In the genomic region with DNA sequence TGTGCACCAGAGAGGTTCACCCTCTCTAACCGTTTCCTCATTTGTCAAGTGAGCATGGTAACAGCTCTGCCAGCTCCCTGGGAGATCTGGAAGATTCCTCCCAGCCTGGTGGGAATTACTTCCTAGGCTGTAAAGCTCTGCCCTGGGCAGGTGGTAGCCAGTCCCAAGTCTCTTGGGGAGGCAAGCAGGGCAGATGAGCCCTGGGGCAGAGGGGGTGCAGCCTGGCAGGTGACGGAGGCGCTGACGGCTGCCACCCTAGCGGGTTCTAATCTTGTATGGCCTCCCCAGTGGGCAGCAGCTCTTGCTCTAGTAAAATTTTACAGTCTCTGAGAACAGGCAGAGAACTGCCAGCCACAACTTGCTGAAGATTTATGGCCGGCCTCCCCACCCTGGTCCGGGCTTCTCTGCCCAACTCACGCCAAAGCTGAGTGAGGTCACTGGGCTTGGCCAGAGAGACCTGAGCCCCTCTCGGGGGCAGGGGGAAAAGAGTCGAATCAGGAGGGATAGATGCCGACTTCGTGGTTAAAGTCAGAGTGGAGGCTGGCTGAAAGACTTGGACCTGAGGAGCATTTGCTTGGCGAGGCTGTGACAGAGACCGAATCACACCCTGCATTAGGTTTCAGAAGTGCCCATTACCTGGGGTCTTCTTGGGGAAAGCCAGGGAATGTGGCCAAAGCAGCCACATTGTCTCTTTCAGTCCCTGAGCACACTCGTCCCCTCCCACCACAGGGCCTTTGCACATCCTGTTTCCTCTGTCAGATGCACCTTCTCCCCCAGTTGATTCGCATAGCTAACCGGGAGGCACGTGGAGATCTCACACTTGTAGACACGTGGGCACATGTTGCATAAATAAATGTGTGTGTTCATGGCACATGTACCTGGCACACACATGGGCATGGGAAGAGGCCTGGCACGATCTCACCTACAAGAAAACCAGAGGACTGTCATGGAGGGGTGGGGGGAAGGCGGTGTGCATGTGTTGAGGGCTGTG, we compare ENCODE assay signal across 17 cellular contexts.
DNase-seq lines count a peak whose midpoint lies in the region; ATAC-seq and TF ChIP-seq lines count a peak whose summit lies in the region.
"Had no signal": no experiment of that assay in that cellular context is flagged by ENCODE, and none has a peak within 500 bp of the region (broad histone marks: within the 10 kb centered on the region; RNA-seq: fewer than 3 reads in every experiment).

No MANE protein-coding gene starts in this region.

- H3K79me2 ChIP-seq in osteoblast (ENCODE audit: insufficient read depth, low read length) = no peaks in the 10 kb centered on the region

- H3K9me3 ChIP-seq in left ventricle myocardium inferior (replicated peaks) (no peaks in the 10 kb centered on the region), osteoblast (ENCODE audit: low read depth, low read length) (no peaks in the 10 kb centered on the region)
- H3K9me3 ChIP-seq: ascending aorta, heart left ventricle had no signal

- no peak overlapping the region for H2AFZ ChIP-seq in osteoblast (ENCODE audit: low read length)

- in situ Hi-C loops in ACHN (cut with HindIII; ENCODE audit: low pct_ligation_motif_present, low pct_unique_long_range_greater_than_20kb, low sequenced_read_pairs) = no loop called here

- no peaks in the 10 kb centered on the region for H3K9me3 Mint-ChIP-seq in endothelial cell (ENCODE audit: unreplicated experiment)
- H3K9me3 Mint-ChIP-seq: activated naive CD4-positive, alpha-beta T cell treated with anti-CD3 and anti-CD28 coated beads, Interleukin-2, amount 50 U/mL, for 24 hours; immature natural killer cell had no signal

- peaks cover 18% of the 10 kb centered on the region for H3K4me1 Mint-ChIP-seq in endothelial cell (ENCODE audit: unreplicated experiment)
- H3K4me1 Mint-ChIP-seq: activated naive CD4-positive, alpha-beta T cell treated with anti-CD3 and anti-CD28 coated beads, Interleukin-2, amount 50 U/mL, for 24 hours had no signal

- DNase-seq in left ventricle myocardium inferior (no peak), cardiac septum (ENCODE audit: low spot score) (no peak), endothelial cell (ENCODE audit: low spot score) (no peak), osteoblast (ENCODE audit: insufficient read length, low spot score, missing footprints) (peak; percentile 82), GF-D8 (lab: John Stamatoyannopoulos, UW) (no peak), ACHN (no peak), sciatic nerve (ENCODE audit: low spot score) (no peak), substantia nigra (lab: John Stamatoyannopoulos, UW) (no peak)
- DNase-seq: effector memory CD4-positive, alpha-beta T cell; heart left ventricle; immature natural killer cell; NCI-H510A treated with DMSO at 0.1 percent for 48 hours; stimulated activated CD4-positive, alpha-beta T cell treated with anti-CD3 and anti-CD28 coated beads, Interleukin-1b, Interleukin-23, amount 100 ng/mL, for 48 hours; stimulated activated naive CD4-positive, alpha-beta T cell had no signal

- H3K36me3 ChIP-seq in left ventricle myocardium inferior (no peaks in the 10 kb centered on the region), osteoblast (ENCODE audit: insufficient read depth, low read length) (no peaks in the 10 kb centered on the region)
- H3K36me3 ChIP-seq: ascending aorta, heart left ventricle had no signal

- TF ChIP-seq CTCF in left ventricle myocardium inferior (IDR thresholded peaks at IDR 0.05; ENCODE audit: borderline replicate concordance) (no peak), endothelial cell (IDR thresholded peaks at IDR 0.05; ENCODE audit: unreplicated experiment) (no peak), osteoblast (IDR thresholded peaks at IDR 0.05; ENCODE audit: extremely low read depth, low read depth, low read length) (no peak)

- H3K4me1 ChIP-seq in left ventricle myocardium inferior = peaks cover 8% of the 10 kb centered on the region
- no peaks in the 10 kb centered on the region for H3K4me1 ChIP-seq in osteoblast (ENCODE audit: insufficient read depth, low read length)

- no peak overlapping the region for H3K4me2 ChIP-seq in osteoblast (ENCODE audit: insufficient read depth, low read length)

- ATAC-seq in sciatic nerve = no peak
- ATAC-seq: activated CD4-positive, CD25-positive, alpha-beta regulatory T cell treated with anti-CD3 and anti-CD28 coated beads, Interleukin-2, amount 50 U/mL, for 24 hours had no signal

- intact Hi-C loops in left ventricle myocardium inferior (cut with micrococcal nuclease) = no loop called here
- intact Hi-C loops in cardiac septum (cut with DNase I) = no loop called here
- intact Hi-C loops in sciatic nerve (cut with DNase I) = no loop called here

- H3K27ac Mint-ChIP-seq in endothelial cell (ENCODE audit: unreplicated experiment) = no peak overlapping the region
- H3K27ac Mint-ChIP-seq: immature natural killer cell had no signal

- H3K4me3 ChIP-seq in left ventricle myocardium inferior = peak overlapping the region; percentile 53
- no peak overlapping the region for H3K4me3 ChIP-seq in osteoblast (ENCODE audit: insufficient read depth, low read length)

- H3K27ac ChIP-seq in left ventricle myocardium inferior (replicated peaks) (no peak overlapping the region), osteoblast (ENCODE audit: low read depth, low read length) (no peak overlapping the region), substantia nigra (ENCODE audit: low read depth, low read length, poor library complexity, severe bottlenecking) (no peak overlapping the region)
- H3K27ac ChIP-seq: ascending aorta, heart left ventricle had no signal

- H3K27me3 Mint-ChIP-seq in endothelial cell (ENCODE audit: unreplicated experiment) = peaks cover 6% of the 10 kb centered on the region

- peaks cover 63% of the 10 kb centered on the region for H3K27me3 ChIP-seq in left ventricle myocardium inferior (ENCODE audit: low read depth)
- H3K27me3 ChIP-seq in osteoblast (ENCODE audit: insufficient read depth, low read length) = peaks cover 37% of the 10 kb centered on the region
- H3K27me3 ChIP-seq: ascending aorta had no signal

- H3K4me3 Mint-ChIP-seq in endothelial cell (ENCODE audit: unreplicated experiment) = peak overlapping the region; percentile 16
- H3K4me3 Mint-ChIP-seq: activated naive CD4-positive, alpha-beta T cell treated with anti-CD3 and anti-CD28 coated beads, Interleukin-2, amount 50 U/mL, for 24 hours; immature natural killer cell had no signal

- H3K36me3 Mint-ChIP-seq in endothelial cell (ENCODE audit: low read depth, unreplicated experiment) = no peaks in the 10 kb centered on the region
- H3K36me3 Mint-ChIP-seq: immature natural killer cell had no signal

- no peaks in the 10 kb centered on the region for H4K20me1 ChIP-seq in osteoblast (ENCODE audit: insufficient read depth, low read length)
